Comparison of ENCODE assay signal across 8 cellular contexts in genomic region chr5:57495285-57495684, GRCh38. TPM values are rescaled to one million over a fixed set of nuclear protein-coding genes. Genes with fewer than 3 reads are reported as not detected.
DNase-seq lines count a peak whose midpoint lies in the region; ATAC-seq and TF ChIP-seq lines count a peak whose summit lies in the region.

No MANE protein-coding gene starts in this region.

- H3K27me3 ChIP-seq in CD4-positive, alpha-beta T cell (ENCODE audit: control insufficient read depth, insufficient read depth, low read length): no peaks in the 10 kb centered on the region
- H3K27me3 ChIP-seq in left lung: no peaks in the 10 kb centered on the region

- CTCF ChIA-PET in CD4-positive, alpha-beta T cell (lab: Charles Lee): no interaction called here

- H3K36me3 Mint-ChIP-seq in CD4-positive, alpha-beta T cell (ENCODE audit: low read depth): no peaks in the 10 kb centered on the region

- H3K27me3 Mint-ChIP-seq in CD4-positive, alpha-beta T cell: no peaks in the 10 kb centered on the region

- peaks cover 10 to 13% of the 10 kb centered on the region in 2 donors for H3K4me1 ChIP-seq in left lung

- H3K9me3 Mint-ChIP-seq in CD4-positive, alpha-beta T cell: no peaks in the 10 kb centered on the region

- H3K27ac Mint-ChIP-seq in CD4-positive, alpha-beta T cell: peak overlapping the region; percentile 92

- H3K36me3 ChIP-seq in SK-N-MC (ENCODE audit: insufficient read depth, low read length) (no peaks in the 10 kb centered on the region), left lung (no peaks in the 10 kb centered on the region)

- H3K9ac ChIP-seq in SK-N-MC (ENCODE audit: insufficient read length): no peak overlapping the region

- peak overlapping the region; percentile 27 for H3K4me3 ChIP-seq in SK-N-MC
- no peak overlapping the region for H3K4me3 ChIP-seq in left lung

- H3K9me3 ChIP-seq in CD4-positive, alpha-beta T cell (ENCODE audit: control insufficient read depth, low read length): no peaks in the 10 kb centered on the region
- H3K9me3 ChIP-seq in SK-N-MC (ENCODE audit: low read depth, low read length) (no peaks in the 10 kb centered on the region), left lung (no peaks in the 10 kb centered on the region)

- peak in 3 of 10 experiments; percentile 2 to 11 (median 5) for DNase-seq in CD4-positive, alpha-beta T cell
- DNase-seq in SK-N-MC (ENCODE audit: low read depth, low spot score) (no peak), left lung (peak in 1 of 2 donors; percentile 68), activated gamma-delta T cell treated with Interleukin-2 at 50 U/mL for 16 hours (no peak), hypothalamus (lab: John Stamatoyannopoulos, UW) (no peak)

- peak; percentile 21 for ATAC-seq in CD4-positive, alpha-beta T cell (ENCODE audit: poor library complexity)
- ATAC-seq in GM19452 (IDR thresholded peaks at IDR 0.05; ENCODE audit: unreplicated experiment) (peak; percentile 34), left lung (peak; percentile 85), HG03571 (IDR thresholded peaks at IDR 0.05; ENCODE audit: unreplicated experiment) (no peak), HG03378 (IDR thresholded peaks at IDR 0.05; ENCODE audit: unreplicated experiment) (no peak)

- peak overlapping the region; percentile 44 for H3K4me3 Mint-ChIP-seq in CD4-positive, alpha-beta T cell

- H3K4me1 Mint-ChIP-seq in CD4-positive, alpha-beta T cell (ENCODE audit: low read depth): peaks cover 46% of the 10 kb centered on the region

- POLR2A ChIA-PET in CD4-positive, alpha-beta T cell (lab: Charles Lee): interaction anchor here (0.8 to 1.9 kb wide), 8 partner anchors 8 to 965 kb away, joined by 3 to 6 read pairs (median 5); no protein-coding TSS in a partner anchor

- peak overlapping the region; percentile 45 for H3K27ac ChIP-seq in CD4-positive, alpha-beta T cell (ENCODE audit: low read depth, low read length)
- peak overlapping the region; percentile 65 for H3K27ac ChIP-seq in SK-N-MC
- H3K27ac ChIP-seq in left lung: peak overlapping the region; percentile 43 to 57

- intact Hi-C loops in CD4-positive, alpha-beta T cell (cut with DNase I, micrococcal nuclease): loop anchor here in 1 of 2 experiments (10.0 kb wide), 1 partner anchor 590 kb away; the partner anchor contains the start of gene SETD9
- intact Hi-C loops in left lung (cut with DNase I): loop anchor here in 1 of 2 donors (5.0 kb wide), 1 partner anchor 972 kb away; no protein-coding TSS in a partner anchor

- no peak for TF ChIP-seq CTCF in CD4-positive, alpha-beta T cell (IDR thresholded peaks at IDR 0.05)
- no peak for TF ChIP-seq CTCF in left lung (IDR thresholded peaks at IDR 0.05)

RNA-seq across cellular contexts. Expression of gene ACTBL2, which starts 12.7 kb away (rescaled TPM):
- total RNA-seq in CD4-positive, alpha-beta T cell: not detected
- total RNA-seq in left lung: under 1 TPM; 0.16 to 0.29 TPM

Comparison
In these comparisons a context has a peak if more than half of its experiments do, and no peak if none do; other contexts are left out.
1. ATAC-seq: peak in CD4-positive, alpha-beta T cell (single experiment), GM19452 (single experiment) and left lung (single experiment); none in HG03571 (single experiment) and HG03378 (single experiment).
2. Peak in every context shown above with its lines, with median percentiles within 50 percentile points of each other: H3K27ac ChIP-seq.